Comparison of ENCODE assay signal across 10 cellular contexts in the genomic region with DNA sequence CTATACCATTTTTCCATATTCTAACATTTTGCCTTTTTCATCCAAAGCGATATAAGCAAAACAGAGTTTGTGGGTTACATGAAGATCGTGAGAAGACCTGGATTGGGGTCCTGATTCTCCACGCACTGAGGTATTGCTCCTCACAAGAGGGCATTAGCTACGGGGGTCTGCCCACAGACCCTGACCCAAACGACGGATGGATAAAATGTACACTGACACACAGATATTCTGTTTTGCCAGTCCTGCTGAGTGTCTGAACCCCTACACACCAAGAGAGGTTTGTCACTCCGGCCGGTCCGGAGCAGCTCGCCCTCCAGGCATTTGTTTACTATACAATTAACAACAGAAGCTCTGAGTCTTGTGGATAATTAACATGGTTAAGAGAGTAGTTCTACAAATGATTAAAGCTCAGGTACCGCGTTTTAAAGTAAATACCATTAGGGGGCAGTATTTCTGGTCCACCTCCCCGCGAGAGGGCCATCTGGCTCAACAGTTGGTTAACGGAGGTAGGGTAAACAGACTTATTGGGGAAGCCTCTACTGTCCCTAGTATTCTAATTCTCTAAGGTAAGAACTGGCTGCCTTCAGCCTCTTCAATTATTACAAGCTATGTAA. TPM values are rescaled to one million over a fixed set of nuclear protein-coding genes. Genes with fewer than 3 reads are reported as not detected.
DNase-seq lines count a peak whose midpoint lies in the region; ATAC-seq and TF ChIP-seq lines count a peak whose summit lies in the region.
"Had no signal": no experiment of that assay in that cellular context is flagged by ENCODE, and none has a peak within 500 bp of the region (broad histone marks: within the 10 kb centered on the region; RNA-seq: fewer than 3 reads in every experiment).

No MANE protein-coding gene starts in this region.

- intact Hi-C loops in tibial artery (cut with DNase I; ENCODE audit: low total_unique reads) = no loop called here

- H3K27ac ChIP-seq in AG04450 (ENCODE audit: low read depth, low read length) = no peak overlapping the region
- no peak overlapping the region for H3K27ac ChIP-seq in foreskin keratinocyte
- no peak overlapping the region for H3K27ac ChIP-seq in tibial artery
- H3K27ac ChIP-seq: epithelial cell of prostate had no signal

- TF ChIP-seq CTCF in AG04450 (IDR thresholded peaks at IDR 0.05; ENCODE audit: low read depth, low read length) = 0 out of 2 replicates have a peak, but pooled peaks have one; percentile 7
- TF ChIP-seq CTCF in foreskin keratinocyte (conservative IDR thresholded peaks at IDR 0.05) = peak; percentile 60
- TF ChIP-seq CTCF in tibial artery (IDR thresholded peaks at IDR 0.05) = no peak

- no peak for DNase-seq in AG04450 (ENCODE audit: low read depth, low spot score)
- peak; percentile 6 for DNase-seq in NCI-H69 (lab: John Stamatoyannopoulos, UW)
- DNase-seq in foreskin keratinocyte = no peak
- no peak for DNase-seq in AML-193 (lab: John Stamatoyannopoulos, UW)
- DNase-seq in tibial artery = no peak
- no peak for DNase-seq in NCI-H146 (lab: John Stamatoyannopoulos, UW)
- no peak for DNase-seq in HuH-7.5 (ENCODE audit: low spot score)

- H3K27me3 ChIP-seq in AG04450 (ENCODE audit: control insufficient read depth, insufficient read depth, low read length) = peaks cover 2% of the 10 kb centered on the region
- no peaks in the 10 kb centered on the region for H3K27me3 ChIP-seq in foreskin keratinocyte
- H3K27me3 ChIP-seq in tibial artery = no peaks in the 10 kb centered on the region

- H3K9me3 ChIP-seq in AG04450 (ENCODE audit: control insufficient read depth, insufficient read depth, low read length) (no peaks in the 10 kb centered on the region), tibial artery (no peaks in the 10 kb centered on the region)

- H3K36me3 ChIP-seq in tibial artery = no peaks in the 10 kb centered on the region

- CTCF ChIA-PET in AG04450 (lab: Charles Lee) = interaction anchor here (0.6 to 1.5 kb wide), 5 partner anchors 9 to 392 kb away, joined by 3 to 8 read pairs (median 3); no protein-coding TSS in a partner anchor

- no peaks in the 10 kb centered on the region for H3K4me1 ChIP-seq in foreskin keratinocyte
- no peaks in the 10 kb centered on the region for H3K4me1 ChIP-seq in tibial artery

- POLR2A ChIA-PET in AG04450 (lab: Yijun Ruan, JAX) = no interaction called here

- H3K4me3 ChIP-seq in AG04450 (ENCODE audit: low read depth, low read length) = no peak overlapping the region
- H3K4me3 ChIP-seq in tibial artery = no peak overlapping the region

- peak; percentile 60 for ATAC-seq in GM18498 (IDR thresholded peaks at IDR 0.05; ENCODE audit: unreplicated experiment)
- peak; percentile 18 for ATAC-seq in foreskin keratinocyte

RNA-seq across cellular contexts. Expression of a gene that starts 28.4 kb away (rescaled TPM):
- polyA plus RNA-seq in AG04450 (2011; rRNA removed) = not detected in 2 replicates
- polyA minus RNA-seq in AG04450 (2011; rRNA and poly(A)+ RNA removed) = not detected in 2 replicates
- total RNA-seq in foreskin keratinocyte = not detected in 2 replicates
- not detected in 2 replicates for polyA plus RNA-seq in foreskin keratinocyte
- total RNA-seq: mesothelial cell of epicardium had no signal

RNA-seq across cellular contexts. Expression of a gene that starts 39.5 kb away (rescaled TPM):
- polyA plus RNA-seq in AG04450 (2011; rRNA removed) = 0.11 TPM in 1 of 2 replicates, not detected in the other
- not detected in 2 replicates for polyA minus RNA-seq in AG04450 (2011; rRNA and poly(A)+ RNA removed)
- total RNA-seq in foreskin keratinocyte = 0.58 and 0.81 TPM in 2 replicates
- polyA plus RNA-seq in foreskin keratinocyte = 0.60 and 0.70 TPM in 2 replicates

RNA-seq across cellular contexts. Expression of a gene that starts 46.0 kb away (rescaled TPM):
- polyA plus RNA-seq in AG04450 (2011; rRNA removed) (not detected in 2 replicates), foreskin keratinocyte (not detected in 2 replicates)
- polyA minus RNA-seq in AG04450 (2011; rRNA and poly(A)+ RNA removed) = not detected in 2 replicates
- total RNA-seq in foreskin keratinocyte = not detected in 2 replicates
- total RNA-seq: mesothelial cell of epicardium had no signal

RNA-seq across cellular contexts. Expression of a gene that starts 49.6 kb away (rescaled TPM):
- polyA plus RNA-seq in AG04450 (2011; rRNA removed) = not detected in 2 replicates
- polyA minus RNA-seq in AG04450 (2011; rRNA and poly(A)+ RNA removed) = not detected in 2 replicates
- not detected in 2 replicates for total RNA-seq in foreskin keratinocyte
- polyA plus RNA-seq in foreskin keratinocyte = not detected in 2 replicates
- total RNA-seq: mesothelial cell of epicardium had no signal

RNA-seq across cellular contexts. Expression of a gene that starts 56.3 kb away (rescaled TPM):
- polyA plus RNA-seq in AG04450 (2011; rRNA removed) (not detected in 2 replicates), foreskin keratinocyte (0.04 and 0.09 TPM in 2 replicates)
- 0.43 and 0.51 TPM in 2 replicates for polyA minus RNA-seq in AG04450 (2011; rRNA and poly(A)+ RNA removed)
- 0.14 and 0.21 TPM in 2 replicates for total RNA-seq in foreskin keratinocyte

Comparison
In these comparisons a context has a peak if more than half of its experiments do, and no peak if none do; other contexts are left out.
1. CTCF ChIP-seq: peak in AG04450 (single experiment) and foreskin keratinocyte (single experiment); none in tibial artery (0 of 2).